In genomic region chr2:226795281-226796011, GRCh38 we compare ENCODE assay signal across 1 cellular context.
TF ChIP-seq lines count a peak whose summit lies in the region.

No MANE protein-coding gene starts in this region.

TF ChIP-seq in HepG2, 621 proteins besides CTCF, POLR2A, EP300 and RAD21 (continued from another document and continues in another):
- TF ChIP-seq MLX (CRISPR knock-in tag; IDR thresholded peaks at IDR 0.05) (no peak), CREM (IDR thresholded peaks at IDR 0.05) (no peak), CREM (CRISPR knock-in tag; IDR thresholded peaks at IDR 0.05) (no peak), MYC (CRISPR knock-in tag; IDR thresholded peaks at IDR 0.05; ENCODE audit: borderline replicate concordance) (peak; percentile 35; the same call in 1 of the 2 replicates), KAT7 (CRISPR knock-in tag; IDR thresholded peaks at IDR 0.05; ENCODE audit: borderline replicate concordance) (no peak), ZC3H13 (CRISPR knock-in tag; IDR thresholded peaks at IDR 0.05) (peak; percentile 88), THRA (CRISPR knock-in tag; IDR thresholded peaks at IDR 0.05; ENCODE audit: borderline replicate concordance) (no peak), TCF7 (IDR thresholded peaks at IDR 0.05; ENCODE audit: low read depth) (no peak), SOX6 (IDR thresholded peaks at IDR 0.05) (no peak), SOX6 (CRISPR knock-in tag; IDR thresholded peaks at IDR 0.05) (peak; percentile 29; the same call in 1 of the 2 replicates), MAFK (conservative IDR thresholded peaks at IDR 0.05 in 1 of 2, IDR thresholded peaks at IDR 0.05 in 1 of 2; ENCODE audit: low read length in 2 of 2) (no peak), CCDC6 (CRISPR knock-in tag; IDR thresholded peaks at IDR 0.05) (no peak), CHCHD3 (CRISPR knock-in tag; IDR thresholded peaks at IDR 0.05) (0 out of 2 replicates have a peak, but pooled peaks have one; percentile 27), ZNF274 (CRISPR knock-in tag; IDR thresholded peaks at IDR 0.05) (0 out of 2 replicates have a peak, but pooled peaks have one; percentile 4), ZNF280B (CRISPR knock-in tag; IDR thresholded peaks at IDR 0.05; ENCODE audit: borderline replicate concordance) (0 out of 2 replicates have a peak, but pooled peaks have one; percentile 46), TEAD2 (CRISPR knock-in tag; IDR thresholded peaks at IDR 0.05) (no peak), ZNF451 (CRISPR knock-in tag; IDR thresholded peaks at IDR 0.05) (no peak), ZNF710 (CRISPR knock-in tag; IDR thresholded peaks at IDR 0.05; ENCODE audit: borderline replicate concordance) (peak; percentile 24), ZC3H4 (CRISPR knock-in tag; IDR thresholded peaks at IDR 0.05; ENCODE audit: borderline replicate concordance) (no peak), SPEN (CRISPR knock-in tag; IDR thresholded peaks at IDR 0.05; ENCODE audit: low read depth) (peak; percentile 15; the same call in 1 of the 2 replicates), DPF2 (CRISPR knock-in tag; IDR thresholded peaks at IDR 0.05; ENCODE audit: borderline replicate concordance, low read depth) (no peak), YEATS4 (CRISPR knock-in tag; IDR thresholded peaks at IDR 0.05; ENCODE audit: borderline replicate concordance) (no peak), MIER2 (CRISPR knock-in tag; IDR thresholded peaks at IDR 0.05) (no peak), ZNF282 (IDR thresholded peaks at IDR 0.05; ENCODE audit: partially characterized antibody) (no peak), ZNF256 (CRISPR knock-in tag; conservative IDR thresholded peaks at IDR 0.05) (no peak), ZNF296 (CRISPR knock-in tag; conservative IDR thresholded peaks at IDR 0.05) (no peak), FOXP4 (CRISPR knock-in tag; IDR thresholded peaks at IDR 0.05) (peak; percentile 36; the same call in 1 of the 2 replicates), PHF21A (CRISPR knock-in tag; IDR thresholded peaks at IDR 0.05) (no peak), PAXIP1 (CRISPR knock-in tag; conservative IDR thresholded peaks at IDR 0.05) (no peak), NR1H2 (CRISPR knock-in tag; IDR thresholded peaks at IDR 0.05; ENCODE audit: borderline replicate concordance, low read depth) (no peak), SP5 (CRISPR knock-in tag; IDR thresholded peaks at IDR 0.05; ENCODE audit: borderline replicate concordance, low read depth) (no peak), ZZZ3 (CRISPR knock-in tag; IDR thresholded peaks at IDR 0.05; ENCODE audit: borderline replicate concordance) (0 out of 2 replicates have a peak, but pooled peaks have one; percentile 52), ELF3 (CRISPR knock-in tag; IDR thresholded peaks at IDR 0.05) (no peak), DZIP1 (CRISPR knock-in tag; IDR thresholded peaks at IDR 0.05) (0 out of 2 replicates have a peak, but pooled peaks have one; percentile 84), AKNA (CRISPR knock-in tag; IDR thresholded peaks at IDR 0.05; ENCODE audit: borderline replicate concordance) (no peak), FOSL2 (CRISPR knock-in tag; IDR thresholded peaks at IDR 0.05) (no peak), GATAD2A (CRISPR knock-in tag; IDR thresholded peaks at IDR 0.05) (no peak), MATR3 (CRISPR knock-in tag; IDR thresholded peaks at IDR 0.05) (no peak), RBFOX2 (IDR thresholded peaks at IDR 0.05; ENCODE audit: low read depth, low read length) (peak; percentile 60), XBP1 (CRISPR knock-in tag; IDR thresholded peaks at IDR 0.05) (0 out of 2 replicates have a peak, but pooled peaks have one; percentile 20), ZNF83 (CRISPR knock-in tag; IDR thresholded peaks at IDR 0.05; ENCODE audit: borderline replicate concordance) (peak; percentile 28; the same call in 1 of the 2 replicates)
